In the genomic region with DNA sequence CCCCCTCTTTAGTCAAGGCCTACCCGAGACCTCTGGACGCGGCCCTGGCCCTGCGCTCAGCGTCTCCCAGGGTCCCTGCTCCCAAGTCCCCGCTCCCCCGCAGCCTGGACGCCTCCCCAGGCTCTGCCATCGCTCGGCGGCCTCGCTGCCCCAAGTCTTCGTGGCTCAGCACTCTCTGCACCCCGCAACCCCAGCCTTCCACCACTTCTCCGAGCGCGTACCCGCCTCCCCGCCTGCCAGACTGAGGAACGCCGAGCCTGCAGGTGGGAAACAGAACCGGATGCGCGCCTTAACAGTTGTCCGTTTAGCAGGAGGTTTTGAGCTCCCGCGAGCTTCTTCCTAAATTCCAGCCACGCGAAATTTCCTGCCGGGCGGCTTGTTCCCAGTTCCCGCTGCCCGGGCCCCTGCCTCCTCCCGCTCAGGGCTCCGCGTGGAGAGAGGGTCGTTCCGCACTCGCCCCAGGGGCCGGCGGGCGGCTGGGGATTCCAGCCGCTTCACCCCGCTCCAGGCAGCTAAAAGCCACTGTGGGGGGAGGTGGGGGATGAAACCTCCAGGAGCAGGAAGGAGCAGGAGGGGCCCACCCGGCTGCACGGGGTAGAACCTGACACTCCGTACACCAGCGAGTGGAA, we compare ENCODE assay signal across 14 cellular contexts.
DNase-seq lines count a peak whose midpoint lies in the region; ATAC-seq and TF ChIP-seq lines count a peak whose summit lies in the region.
"Had no signal": no experiment of that assay in that cellular context is flagged by ENCODE, and none has a peak within 500 bp of the region (broad histone marks: within the 10 kb centered on the region; RNA-seq: fewer than 3 reads in every experiment).

No MANE protein-coding gene starts in this region.

- no peak overlapping the region for H3K27ac Mint-ChIP-seq in chondrocyte (ENCODE audit: unreplicated experiment)

- peaks cover 35% of the 10 kb centered on the region for H3K4me1 Mint-ChIP-seq in chondrocyte (ENCODE audit: low read depth)

- H3K4me3 Mint-ChIP-seq in chondrocyte (ENCODE audit: unreplicated experiment), result peak overlapping the region; percentile 63

- peaks cover 6% of the 10 kb centered on the region; the same call in 1 of the 2 replicates for H3K9me3 ChIP-seq in HUES6 (ENCODE audit: control insufficient read depth, insufficient read depth, low read depth, low read length)

- H3K27ac ChIP-seq in HUES6 (ENCODE audit: low read depth, low read length), result no peak overlapping the region
- no peak overlapping the region for H3K27ac ChIP-seq in rectal smooth muscle tissue (ENCODE audit: low read depth, low read length)
- H3K27ac ChIP-seq: epithelial cell of prostate had no signal

- H3K4me3 ChIP-seq in HUES6 (ENCODE audit: low read depth, low read length), result peak overlapping the region; percentile 60
- H3K4me3 ChIP-seq in rectal smooth muscle tissue (ENCODE audit: low read length), result peak overlapping the region; percentile 29

- H3K36me3 ChIP-seq in HUES6 (ENCODE audit: control insufficient read depth, insufficient read depth, low read length), result no peaks in the 10 kb centered on the region
- H3K36me3 ChIP-seq in rectal smooth muscle tissue (ENCODE audit: control insufficient read depth, insufficient read depth, low read length), result no peaks in the 10 kb centered on the region

- no peak for TF ChIP-seq CTCF in chondrocyte (IDR thresholded peaks at IDR 0.05)

- H3K9ac ChIP-seq in HUES6 (ENCODE audit: low read length) (peak overlapping the region; percentile 56), rectal smooth muscle tissue (ENCODE audit: low read length) (no peak overlapping the region)

- H3K36me3 Mint-ChIP-seq in chondrocyte (ENCODE audit: low read depth), result no peaks in the 10 kb centered on the region

- peaks cover 28% of the 10 kb centered on the region for H3K27me3 Mint-ChIP-seq in chondrocyte (ENCODE audit: low read depth)

- DNase-seq in chondrocyte (ENCODE audit: low spot score), result no peak
- DNase-seq in iris pigment epithelial cell (ENCODE audit: low read depth), result peak; percentile 25
- DNase-seq in GM03348 (ENCODE audit: low spot score), result no peak
- DNase-seq: amniotic stem cell; NCI-H1048; NCI-H510A; occipital lobe; stimulated activated CD4-positive, alpha-beta T cell treated with anti-CD3 and anti-CD28 coated beads, Interleukin-2, amount 100 ng/mL, for 24 hours; stimulated activated naive CD4-positive, alpha-beta T cell treated with Interleukin-2 at 50 U/mL for 16 hours had no signal

- peaks cover 22% of the 10 kb centered on the region for H3K4me1 ChIP-seq in HUES6 (ENCODE audit: control insufficient read depth, insufficient read depth, low read length)
- H3K4me1 ChIP-seq in rectal smooth muscle tissue (ENCODE audit: control insufficient read depth, insufficient read depth, low read length), result no peaks in the 10 kb centered on the region

- no peaks in the 10 kb centered on the region for H3K9me3 Mint-ChIP-seq in chondrocyte (ENCODE audit: low read depth)

- no peak for ATAC-seq in GM21515 (IDR thresholded peaks at IDR 0.05; ENCODE audit: unreplicated experiment)
- no peak for ATAC-seq in HG03097 (IDR thresholded peaks at IDR 0.05; ENCODE audit: low FRiP score, unreplicated experiment)

- peaks cover 37% of the 10 kb centered on the region for H3K27me3 ChIP-seq in HUES6 (ENCODE audit: control insufficient read depth, insufficient read depth, low read length)
- peaks cover 3% of the 10 kb centered on the region for H3K27me3 ChIP-seq in rectal smooth muscle tissue (ENCODE audit: control insufficient read depth, insufficient read depth, low read length)
